25 cellular contexts compared by ENCODE assay signal in genomic region chr15:75942464-75942863, GRCh38.
"Had no signal": no experiment of that assay in that cellular context is flagged by ENCODE, and none has a peak within 500 bp of the region (broad histone marks: within the 10 kb centered on the region; RNA-seq: fewer than 3 reads in every experiment).

No MANE protein-coding gene starts in this region.

- H3K4me2 ChIP-seq: hepatocyte, neural progenitor cell, smooth muscle cell had no signal

- H2AFZ ChIP-seq: hepatocyte, neural progenitor cell had no signal

- H3K27me3 ChIP-seq: hepatocyte, neural progenitor cell, ovary, testis, tibial nerve, upper lobe of right lung, vagina had no signal

- H3K4me3 Mint-ChIP-seq: dendritic cell treated with granulocyte-macrophage colony-stimulating factor and Interleukin-4, amounts not matched to agents 40 ng/mL and 50 ng/mL, for 4 days; natural killer cell treated with Interleukin-12 subunit alpha and Interleukin-12 subunit beta and Interleukin-15 and Interleukin-18, amount 100 ng/mL, for 72 hours; neural progenitor cell; stimulated activated effector memory CD8-positive, alpha-beta T cell treated with anti-CD3 and anti-CD28 coated beads, Interleukin-12 subunit alpha, Interleukin-12 subunit beta, amount 100 ng/mL, for 72 hours; stimulated activated naive CD8-positive, alpha-beta T cell treated with anti-CD3 and anti-CD28 coated beads, Interleukin-15, Interleukin-2, amounts not matched to agents 100 ng/mL and 50 ng/mL, for 24 hours had no signal

- H3K4me1 Mint-ChIP-seq: neural progenitor cell; stimulated activated effector memory CD8-positive, alpha-beta T cell treated with anti-CD3 and anti-CD28 coated beads, Interleukin-12 subunit alpha, Interleukin-12 subunit beta, amount 100 ng/mL, for 72 hours had no signal

- H3K4me1 ChIP-seq: neural progenitor cell, testis, tibial nerve, upper lobe of right lung, vagina had no signal

- H3K4me3 ChIP-seq: hepatocyte, lung, neural progenitor cell, ovary, smooth muscle cell, testis, tibial nerve, upper lobe of right lung, vagina had no signal

- FAIRE-seq: endothelial cell of umbilical vein, kidney had no signal

- H3K9me3 ChIP-seq: ovary, testis, tibial nerve, upper lobe of right lung, vagina had no signal

- H3K9ac ChIP-seq: neural progenitor cell had no signal

- ATAC-seq: left cardiac atrium; left ventricle myocardium superior; natural killer cell treated with Interleukin-12 subunit alpha and Interleukin-12 subunit beta and Interleukin-15 and Interleukin-18, amount 100 ng/mL, for 72 hours; right cardiac atrium; stimulated activated effector memory CD8-positive, alpha-beta T cell treated with anti-CD3 and anti-CD28 coated beads, Interleukin-12 subunit alpha, Interleukin-12 subunit beta, amount 100 ng/mL, for 72 hours; upper lobe of right lung had no signal

- DNase-seq: foreskin melanocyte; head of caudate nucleus; kidney; left cardiac atrium; left ventricle myocardium superior; mesenchymal stem cell; midbrain; nucleus accumbens; ovary; right cardiac atrium; stimulated activated CD4-positive, alpha-beta T cell treated with anti-CD3 and anti-CD28 coated beads, Interleukin-2, amount 100 ng/mL, for 48 hours; stimulated activated CD8-positive, alpha-beta memory T cell treated with anti-CD3 and anti-CD28 coated beads, Interleukin-4, amount 100 ng/mL, for 48 hours; testis; upper lobe of right lung had no signal

- H3K27ac Mint-ChIP-seq: dendritic cell treated with granulocyte-macrophage colony-stimulating factor and Interleukin-4, amounts not matched to agents 40 ng/mL and 50 ng/mL, for 4 days; natural killer cell treated with Interleukin-12 subunit alpha and Interleukin-12 subunit beta and Interleukin-15 and Interleukin-18, amount 100 ng/mL, for 72 hours; neural progenitor cell; stimulated activated effector memory CD8-positive, alpha-beta T cell treated with anti-CD3 and anti-CD28 coated beads, Interleukin-12 subunit alpha, Interleukin-12 subunit beta, amount 100 ng/mL, for 72 hours; stimulated activated naive CD8-positive, alpha-beta T cell treated with anti-CD3 and anti-CD28 coated beads, Interleukin-15, Interleukin-2, amounts not matched to agents 100 ng/mL and 50 ng/mL, for 24 hours had no signal

- H3K27me3 Mint-ChIP-seq: dendritic cell treated with granulocyte-macrophage colony-stimulating factor and Interleukin-4, amounts not matched to agents 40 ng/mL and 50 ng/mL, for 4 days had no signal

- H3K36me3 ChIP-seq: ovary, upper lobe of right lung had no signal

- H3K27ac ChIP-seq: hepatocyte, neural progenitor cell, ovary, testis, tibial nerve, upper lobe of right lung, vagina had no signal

- H3K79me2 ChIP-seq: hepatocyte had no signal

- H3K9me3 Mint-ChIP-seq: dendritic cell treated with granulocyte-macrophage colony-stimulating factor and Interleukin-4, amounts not matched to agents 40 ng/mL and 50 ng/mL, for 4 days; natural killer cell treated with Interleukin-12 subunit alpha and Interleukin-12 subunit beta and Interleukin-15 and Interleukin-18, amount 100 ng/mL, for 72 hours; stimulated activated effector memory CD8-positive, alpha-beta T cell treated with anti-CD3 and anti-CD28 coated beads, Interleukin-12 subunit alpha, Interleukin-12 subunit beta, amount 100 ng/mL, for 72 hours had no signal
